Comparison of ENCODE assay signal across 21 cellular contexts in the genomic region with DNA sequence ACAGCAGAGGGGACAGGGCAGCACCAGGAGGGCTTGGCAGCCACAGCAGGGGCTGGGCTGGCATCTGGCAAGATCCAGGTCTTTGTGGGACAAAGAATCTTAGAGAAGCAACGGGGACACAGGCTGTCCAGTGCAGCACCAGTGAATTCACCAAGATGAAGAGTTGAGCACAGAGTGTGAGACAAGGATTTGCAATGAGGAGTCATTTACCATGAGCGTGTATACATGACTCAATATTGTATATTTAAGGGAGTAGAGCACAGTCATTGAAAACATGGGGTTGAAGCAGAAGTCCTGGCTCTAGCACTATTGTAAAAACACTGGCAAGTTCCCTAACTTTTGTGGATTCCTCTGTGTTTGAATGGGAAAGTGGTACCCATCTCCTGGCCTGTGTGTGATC. TPM values are rescaled to one million over a fixed set of nuclear protein-coding genes. Genes with fewer than 3 reads are reported as not detected.
DNase-seq lines count a peak whose midpoint lies in the region; ATAC-seq and TF ChIP-seq lines count a peak whose summit lies in the region.
"Had no signal": no experiment of that assay in that cellular context is flagged by ENCODE, and none has a peak within 500 bp of the region (broad histone marks: within the 10 kb centered on the region; RNA-seq: fewer than 3 reads in every experiment).

No MANE protein-coding gene starts in this region.

- no peak overlapping the region for H2BK15ac ChIP-seq in neuronal stem cell (ENCODE audit: low read length)

- no peak overlapping the region for H3K4me3 Mint-ChIP-seq in activated CD8-positive, alpha-beta T cell treated with anti-CD3 and anti-CD28 coated beads for 36 hours
- peak overlapping the region in 4 of 5 donors; percentile 0 to 38 (median 8) for H3K4me3 Mint-ChIP-seq in immature natural killer cell
- H3K4me3 Mint-ChIP-seq: memory B cell had no signal

- H3K9me3 ChIP-seq in right atrium auricular region, result no peaks in the 10 kb centered on the region
- no peaks in the 10 kb centered on the region for H3K9me3 ChIP-seq in upper lobe of left lung
- peaks cover 0 to 3% of the 10 kb centered on the region in 2 donors for H3K9me3 ChIP-seq in neuronal stem cell (replicated peaks in 1 of 2; ENCODE audit: control insufficient read depth in 2 of 2, insufficient read depth in 1 of 2, low read depth in 1 of 2, low read length in 2 of 2)
- H3K9me3 ChIP-seq: HAP-1, neutrophil, sigmoid colon, thoracic aorta had no signal

- H2BK120ac ChIP-seq in neuronal stem cell (ENCODE audit: low read depth, low read length), result no peak overlapping the region

- no peak for DNase-seq in right atrium auricular region (ENCODE audit: low spot score)
- DNase-seq in left ventricle myocardium superior, result no peak
- DNase-seq in activated CD8-positive, alpha-beta T cell treated with anti-CD3 and anti-CD28 coated beads for 36 hours, result no peak
- DNase-seq in immature natural killer cell, result no peak
- no peak for DNase-seq in upper lobe of left lung
- DNase-seq in neuronal stem cell (ENCODE audit: low spot score), result no peak
- DNase-seq in NCI-H1092 (lab: John Stamatoyannopoulos, UW), result no peak
- DNase-seq: activated CD4-positive, alpha-beta T cell treated with anti-CD3 and anti-CD28 coated beads for 1 hour; activated effector memory CD4-positive, alpha-beta T cell treated with anti-CD3 and anti-CD28 coated beads, Interleukin-2, amount 50 U/mL, for 16 hours; cortex of kidney; SHP77; sigmoid colon; stimulated activated CD4-positive, alpha-beta T cell treated with anti-CD3 and anti-CD28 coated beads, Interleukin-2, amount 100 ng/mL, for 24 hours had no signal

- H3K27me3 ChIP-seq in right atrium auricular region, result no peaks in the 10 kb centered on the region
- no peaks in the 10 kb centered on the region for H3K27me3 ChIP-seq in upper lobe of left lung
- no peaks in the 10 kb centered on the region for H3K27me3 ChIP-seq in neuronal stem cell (ENCODE audit: control insufficient read depth in 3 of 3, insufficient read depth in 3 of 3, low read depth in 1 of 3, low read length in 3 of 3)
- H3K27me3 ChIP-seq: neutrophil, sigmoid colon had no signal

- 80 to 88% methylated on average over 2 of the region's 2 CpGs for WGBS in upper lobe of left lung, 2 donors
- no CpG with 5 or more reads among the region's 2 CpGs for WGBS in neuronal stem cell (ENCODE audit: extremely low coverage in 2 of 2, insufficient read length in 2 of 2, insufficient replicate concordance in 1 of 2), 2 donors

- TF ChIP-seq CTCF in right atrium auricular region (IDR thresholded peaks at IDR 0.05) (no peak), upper lobe of left lung (IDR thresholded peaks at IDR 0.05) (no peak)
- no peak for TF ChIP-seq CTCF in activated CD8-positive, alpha-beta T cell treated with anti-CD3 and anti-CD28 coated beads for 36 hours (IDR thresholded peaks at IDR 0.05)

- no peak overlapping the region for H4K8ac ChIP-seq in neuronal stem cell (ENCODE audit: low read depth, low read length)

- H2BK12ac ChIP-seq in neuronal stem cell (ENCODE audit: low read length), result no peak overlapping the region

- ATAC-seq in left ventricle myocardium superior, result no peak
- no peak for ATAC-seq in activated CD8-positive, alpha-beta T cell treated with anti-CD3 and anti-CD28 coated beads for 36 hours
- no peak for ATAC-seq in upper lobe of left lung (ENCODE audit: low FRiP score in 2 of 2)
- ATAC-seq in HG03095 (IDR thresholded peaks at IDR 0.05; ENCODE audit: unreplicated experiment), result no peak

- no peak for TF ChIP-seq EP300 in upper lobe of left lung (IDR thresholded peaks at IDR 0.05)

- H3K18ac ChIP-seq in neuronal stem cell (ENCODE audit: low read length), result no peak overlapping the region

- peak overlapping the region; percentile 31 to 66 for H3K27ac ChIP-seq in right atrium auricular region
- H3K27ac ChIP-seq in upper lobe of left lung, result peak overlapping the region; percentile 2 to 79 (median 42)
- H3K27ac ChIP-seq in neuronal stem cell (replicated peaks; ENCODE audit: low read length), result no peak overlapping the region
- H3K27ac ChIP-seq: neutrophil, thoracic aorta had no signal

- no peak overlapping the region for H3K14ac ChIP-seq in neuronal stem cell (ENCODE audit: low read length)

- no peak overlapping the region for H2AK5ac ChIP-seq in neuronal stem cell (ENCODE audit: low read depth, low read length)

- H2AFZ ChIP-seq in neuronal stem cell (ENCODE audit: low read length), result no peak overlapping the region

- no peaks in the 10 kb centered on the region for H3K9me3 Mint-ChIP-seq in activated CD8-positive, alpha-beta T cell treated with anti-CD3 and anti-CD28 coated beads for 36 hours
- H3K9me3 Mint-ChIP-seq in immature natural killer cell, result no peaks in the 10 kb centered on the region
- H3K9me3 Mint-ChIP-seq: memory B cell had no signal

- H3K4me2 ChIP-seq in neuronal stem cell (ENCODE audit: insufficient read depth, low read length, poor library complexity, severe bottlenecking), result no peak overlapping the region

- H3K36me3 ChIP-seq in right atrium auricular region, result no peaks in the 10 kb centered on the region
- H3K36me3 ChIP-seq in upper lobe of left lung, result peaks cover 0 to 29% (median 8%) of the 10 kb centered on the region in 4 donors
- no peaks in the 10 kb centered on the region for H3K36me3 ChIP-seq in neuronal stem cell (replicated peaks in 1 of 2; ENCODE audit: control insufficient read depth in 2 of 2, insufficient read depth in 2 of 2, low read length in 2 of 2)
- H3K36me3 ChIP-seq: HAP-1, thoracic aorta had no signal

- intact Hi-C loops in left ventricle myocardium superior (cut with micrococcal nuclease), result no loop called here
- intact Hi-C loops in activated CD8-positive, alpha-beta T cell treated with anti-CD3 and anti-CD28 coated beads for 36 hours (cut with micrococcal nuclease), result no loop called here

- H3K36me3 Mint-ChIP-seq in activated CD8-positive, alpha-beta T cell treated with anti-CD3 and anti-CD28 coated beads for 36 hours (ENCODE audit: low read depth), result peaks cover 16% of the 10 kb centered on the region
- H3K36me3 Mint-ChIP-seq in immature natural killer cell, result peaks cover 8 to 32% (median 16%) of the 10 kb centered on the region in 3 donors

- POLR2A ChIA-PET in activated CD8-positive, alpha-beta T cell treated with anti-CD3 and anti-CD28 coated beads for 36 hours (lab: Charles Lee), result no interaction called here

- peak overlapping the region; percentile 33 for H3K27ac Mint-ChIP-seq in activated CD8-positive, alpha-beta T cell treated with anti-CD3 and anti-CD28 coated beads for 36 hours
- peak overlapping the region; percentile 35 to 70 (median 56) for H3K27ac Mint-ChIP-seq in immature natural killer cell
- H3K27ac Mint-ChIP-seq: memory B cell had no signal

- H3K9ac ChIP-seq in neuronal stem cell (ENCODE audit: low read depth, low read length, poor library complexity), result no peak overlapping the region

- peaks cover 61% of the 10 kb centered on the region for H3K4me1 Mint-ChIP-seq in activated CD8-positive, alpha-beta T cell treated with anti-CD3 and anti-CD28 coated beads for 36 hours (ENCODE audit: low read depth)
- peaks cover 77 to 81% of the 10 kb centered on the region in 2 donors for H3K4me1 Mint-ChIP-seq in immature natural killer cell

- H3K79me1 ChIP-seq in neuronal stem cell (ENCODE audit: low read depth, low read length), result no peaks in the 10 kb centered on the region

- no peaks in the 10 kb centered on the region for H3K27me3 Mint-ChIP-seq in activated CD8-positive, alpha-beta T cell treated with anti-CD3 and anti-CD28 coated beads for 36 hours
- peaks cover 2 to 5% (median 3%) of the 10 kb centered on the region in 3 donors for H3K27me3 Mint-ChIP-seq in immature natural killer cell (ENCODE audit: low read depth in 3 of 3)
- H3K27me3 Mint-ChIP-seq: memory B cell had no signal

- peaks cover 0 to 55% of the 10 kb centered on the region in 2 donors for H3K4me1 ChIP-seq in right atrium auricular region
- peaks cover 43 to 56% (median 51%) of the 10 kb centered on the region in 4 donors for H3K4me1 ChIP-seq in upper lobe of left lung
- H3K4me1 ChIP-seq in neuronal stem cell (ENCODE audit: control insufficient read depth in 2 of 2, insufficient read depth in 1 of 2, low read depth in 1 of 2, low read length in 2 of 2), result peaks cover 21 to 23% of the 10 kb centered on the region in 2 donors

- CTCF ChIA-PET in activated CD8-positive, alpha-beta T cell treated with anti-CD3 and anti-CD28 coated beads for 36 hours (lab: Charles Lee), result no interaction called here

- H3K4ac ChIP-seq in neuronal stem cell (ENCODE audit: low read length), result no peak overlapping the region

- no peak overlapping the region for H4K91ac ChIP-seq in neuronal stem cell (ENCODE audit: low read depth, low read length, poor library complexity)

- no peak overlapping the region for H3K23ac ChIP-seq in neuronal stem cell (ENCODE audit: low read depth, low read length, poor library complexity)

- H3K4me3 ChIP-seq in right atrium auricular region, result no peak overlapping the region
- no peak overlapping the region for H3K4me3 ChIP-seq in upper lobe of left lung
- no peak overlapping the region for H3K4me3 ChIP-seq in neuronal stem cell (ENCODE audit: low read length in 2 of 2)
- H3K4me3 ChIP-seq: HAP-1, sigmoid colon, thoracic aorta had no signal

- no peak for TF ChIP-seq POLR2A in upper lobe of left lung (IDR thresholded peaks at IDR 0.05)

- H2BK5ac ChIP-seq in neuronal stem cell (ENCODE audit: low read length), result no peak overlapping the region

RNA-seq across cellular contexts. Expression of a gene that starts 3.5 kb away (rescaled TPM):
- total RNA-seq in right atrium auricular region, result 10 to 100 TPM; 10.7 to 18.1 TPM
- 17.6 TPM for total RNA-seq in left ventricle myocardium superior
- 10 to 100 TPM; 13.8 to 17.1 TPM for total RNA-seq in activated CD8-positive, alpha-beta T cell treated with anti-CD3 and anti-CD28 coated beads for 36 hours
- polyA plus RNA-seq in immature natural killer cell, result 10 to 100 TPM in 2 of 3 donors, 1 to 10 TPM in 1; 8.7 to 65.8 (median 14.8) TPM
- total RNA-seq in upper lobe of left lung, result 10 to 100 TPM; 31.9 to 90.5 (median 52.0) TPM
- polyA plus RNA-seq in neuronal stem cell (2013, experiment 1 of 2), result 0.06 TPM
- 0.03 TPM for polyA plus RNA-seq in neuronal stem cell (2013, experiment 2 of 2)
- total RNA-seq: G401 had no signal

RNA-seq across cellular contexts. Expression of a gene that starts 17.1 kb away (rescaled TPM):
- total RNA-seq in right atrium auricular region (10 to 100 TPM; 25.4 to 25.7 TPM), left ventricle myocardium superior (56.7 TPM), upper lobe of left lung (10 to 100 TPM; 32.8 to 76.5 (median 52.6) TPM)
- total RNA-seq in activated CD8-positive, alpha-beta T cell treated with anti-CD3 and anti-CD28 coated beads for 36 hours, result 10 to 100 TPM; 45.4 to 49.7 TPM
- 10 to 100 TPM; 22.4 to 42.4 (median 22.9) TPM for polyA plus RNA-seq in immature natural killer cell
- polyA plus RNA-seq in neuronal stem cell (2013, experiment 1 of 2), result 4.3 TPM
- polyA plus RNA-seq in neuronal stem cell (2013, experiment 2 of 2), result 4.7 TPM

RNA-seq across cellular contexts. Expression of a gene that starts 54.9 kb away (rescaled TPM):
- 1 to 10 TPM in 1 of 2 donors, under 1 TPM in 1; 0.24 to 2.1 TPM for total RNA-seq in right atrium auricular region
- 3.8 TPM for total RNA-seq in left ventricle myocardium superior
- under 1 TPM; 0.18 TPM for total RNA-seq in activated CD8-positive, alpha-beta T cell treated with anti-CD3 and anti-CD28 coated beads for 36 hours
- polyA plus RNA-seq in immature natural killer cell, result under 1 TPM in 2 of 3 donors, not detected in 1; 0.25 to 0.27 TPM
- 10 to 100 TPM in 3 of 6 donors, 1 to 10 TPM in 3; 5.4 to 24.7 (median 10.2) TPM for total RNA-seq in upper lobe of left lung
- polyA plus RNA-seq in neuronal stem cell (2013, experiment 1 of 2), result 0.06 TPM
- polyA plus RNA-seq in neuronal stem cell (2013, experiment 2 of 2), result 0.08 TPM
- total RNA-seq: epithelial cell of proximal tubule, G401, HT1080 had no signal
